ENCODE assay signal across 8 cellular contexts in genomic region chr5:96870094-96871021, GRCh38. TPM values are rescaled to one million over a fixed set of nuclear protein-coding genes. Genes with fewer than 3 reads are reported as not detected.
DNase-seq lines count a peak whose midpoint lies in the region; ATAC-seq and TF ChIP-seq lines count a peak whose summit lies in the region.

No MANE protein-coding gene starts in this region.

- H3K27me3 ChIP-seq in esophagus muscularis mucosa (no peaks in the 10 kb centered on the region), gastrocnemius medialis (no peaks in the 10 kb centered on the region)

- peak; percentile 70 for ATAC-seq in GM18508 (IDR thresholded peaks at IDR 0.05; ENCODE audit: insufficient read depth, unreplicated experiment)
- peak; percentile 56 for ATAC-seq in GM21526 (IDR thresholded peaks at IDR 0.05; ENCODE audit: low FRiP score, unreplicated experiment)
- peak; percentile 77 for ATAC-seq in HG03520 (IDR thresholded peaks at IDR 0.05; ENCODE audit: unreplicated experiment)
- no peak for ATAC-seq in gastrocnemius medialis

- in situ Hi-C loops in gastrocnemius medialis (cut with MboI; ENCODE audit: low sequenced_read_pairs in 4 of 4): loop anchor here in 3 of 4 donors (5.0 to 10.0 kb wide), 3 partner anchors 74 to 294 kb away; no protein-coding TSS in a partner anchor

- TF ChIP-seq EP300 in esophagus muscularis mucosa (IDR thresholded peaks at IDR 0.05): no peak

- intact Hi-C loops in esophagus muscularis mucosa (cut with DNase I): no loop called here
- intact Hi-C loops in gastrocnemius medialis (cut with DNase I; ENCODE audit: low total_unique reads): no loop called here

- peak; percentile 62 for DNase-seq in esophagus muscularis mucosa (ENCODE audit: extremely low spot score)
- no peak for DNase-seq in gastrocnemius medialis
- no peak for DNase-seq in NCI-H1694 (lab: John Stamatoyannopoulos, UW)
- DNase-seq in mucosa of gallbladder (ENCODE audit: low spot score): no peak
- DNase-seq in GOT3 (lab: John Stamatoyannopoulos, UW): no peak

- TF ChIP-seq POLR2A in esophagus muscularis mucosa (IDR thresholded peaks at IDR 0.05; ENCODE audit: low read depth) (no peak), gastrocnemius medialis (IDR thresholded peaks at IDR 0.05) (no peak)

- H3K27ac ChIP-seq in esophagus muscularis mucosa (replicated peaks in 1 of 4) (no peak overlapping the region), gastrocnemius medialis (no peak overlapping the region)

- peaks cover 0 to 2% (median 1%) of the 10 kb centered on the region in 4 donors for H3K4me1 ChIP-seq in esophagus muscularis mucosa
- peaks cover 0 to 6% of the 10 kb centered on the region in 2 donors for H3K4me1 ChIP-seq in gastrocnemius medialis

- 69% methylated on average over 4 of the region's 4 CpGs for WGBS in esophagus muscularis mucosa

- no peak overlapping the region for H3K4me3 ChIP-seq in esophagus muscularis mucosa
- H3K4me3 ChIP-seq in gastrocnemius medialis: no peak overlapping the region

- TF ChIP-seq CTCF in esophagus muscularis mucosa (IDR thresholded peaks at IDR 0.05) (no peak), gastrocnemius medialis (IDR thresholded peaks at IDR 0.05 in 4 of 5, conservative IDR thresholded peaks at IDR 0.05 in 1 of 5) (no peak)

- H3K9me3 ChIP-seq in esophagus muscularis mucosa: no peaks in the 10 kb centered on the region
- H3K9me3 ChIP-seq in gastrocnemius medialis: no peaks in the 10 kb centered on the region

- no peaks in the 10 kb centered on the region for H3K36me3 ChIP-seq in esophagus muscularis mucosa
- no peaks in the 10 kb centered on the region for H3K36me3 ChIP-seq in gastrocnemius medialis

RNA-seq across cellular contexts. Expression of gene ERAP2, which starts 5.9 kb away (rescaled TPM):
- total RNA-seq in esophagus muscularis mucosa: 10 to 100 TPM in 1 of 4 donors, 1 to 10 TPM in 3; 6.6 to 12.3 (median 7.3) TPM
- 1 to 10 TPM; 1.1 to 8.5 (median 2.9) TPM for total RNA-seq in gastrocnemius medialis
- 12.9 TPM for total RNA-seq in mucosa of gallbladder

Comparison
In these comparisons a context has a peak if more than half of its experiments do, and no peak if none do; other contexts are left out.
1. ATAC-seq: peak in GM18508 (single experiment), GM21526 (single experiment) and HG03520 (single experiment); none in gastrocnemius medialis (0 of 2).